Comparison of ENCODE assay signal across 18 cellular contexts in the genomic region with DNA sequence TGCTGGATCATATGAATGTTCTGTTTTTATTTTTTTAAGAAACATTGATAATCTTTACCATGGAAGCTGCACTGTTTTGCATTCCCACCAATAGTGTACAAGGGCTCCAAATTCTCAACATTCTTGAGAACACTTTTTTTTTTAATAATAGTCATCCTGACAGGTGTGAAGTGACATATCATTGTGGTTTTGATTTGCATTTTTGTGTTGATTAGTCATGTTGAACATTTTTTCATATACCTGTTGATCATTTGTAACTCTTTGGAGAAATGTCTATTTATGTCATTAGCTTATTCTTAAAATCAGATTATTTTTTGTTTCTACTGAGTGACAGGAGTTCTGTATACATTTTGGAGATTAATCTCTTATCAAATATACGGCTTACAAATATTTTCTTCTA.
DNase-seq lines count a peak whose midpoint lies in the region; ATAC-seq and TF ChIP-seq lines count a peak whose summit lies in the region.
"Had no signal": no experiment of that assay in that cellular context is flagged by ENCODE, and none has a peak within 500 bp of the region (broad histone marks: within the 10 kb centered on the region; RNA-seq: fewer than 3 reads in every experiment).

No MANE protein-coding gene starts in this region.

- H3K4me3 ChIP-seq in epithelial cell of esophagus (ENCODE audit: low read length), result no peak overlapping the region
- no peak overlapping the region for H3K4me3 ChIP-seq in GM23248
- H3K4me3 ChIP-seq: colonic mucosa, SJSA1 had no signal

- H3F3A ChIP-seq in GM23248 (ENCODE audit: insufficient read depth), result no peaks in the 10 kb centered on the region

- no peaks in the 10 kb centered on the region for H3K9me3 ChIP-seq in GM23248 (ENCODE audit: low read depth)
- H3K9me3 ChIP-seq: colonic mucosa, SJSA1 had no signal

- WGBS in GM23248 (ENCODE audit: low coverage in 1 of 2, low lambda C conversion rate in 2 of 2, missing lambda C conversion rate in 2 of 2), 2 experiments, result 0 to 19% methylated on average over 1 of the region's 1 CpG

- no peaks in the 10 kb centered on the region for H3K79me2 ChIP-seq in GM23248 (ENCODE audit: insufficient read depth)

- no peaks in the 10 kb centered on the region for H3K36me3 ChIP-seq in GM23248 (ENCODE audit: low read depth)
- H3K36me3 ChIP-seq: colonic mucosa, SJSA1 had no signal

- H4K20me1 ChIP-seq in GM23248 (ENCODE audit: insufficient read depth), result no peaks in the 10 kb centered on the region

- ATAC-seq in GM18517 (IDR thresholded peaks at IDR 0.05; ENCODE audit: unreplicated experiment), result peak; percentile 63
- ATAC-seq in GM21390 (IDR thresholded peaks at IDR 0.05; ENCODE audit: unreplicated experiment), result peak; percentile 50
- ATAC-seq in HG03159 (IDR thresholded peaks at IDR 0.05; ENCODE audit: unreplicated experiment), result peak; percentile 60
- ATAC-seq in GM21825 (IDR thresholded peaks at IDR 0.05; ENCODE audit: unreplicated experiment), result no peak

- in situ Hi-C loops in GM23248 (cut with MboI), result no loop called here

- H3K27ac ChIP-seq in GM23248, result no peak overlapping the region
- H3K27ac ChIP-seq: colonic mucosa, SJSA1 had no signal

- no peak overlapping the region for H3K9ac ChIP-seq in GM23248

- H3K9me2 ChIP-seq in GM23248 (ENCODE audit: insufficient read depth), result no peaks in the 10 kb centered on the region

- H3K4me2 ChIP-seq in GM23248 (ENCODE audit: unreplicated experiment), result no peak overlapping the region

- H3K27me3 ChIP-seq in GM23248 (replicated peaks; ENCODE audit: insufficient read depth), result no peaks in the 10 kb centered on the region
- H3K27me3 ChIP-seq: colonic mucosa, SJSA1 had no signal

- TF ChIP-seq CTCF in epithelial cell of esophagus (IDR thresholded peaks at IDR 0.05; ENCODE audit: insufficient read depth, low read depth, low read length, missing control alignments), result no peak

- DNase-seq in epithelial cell of esophagus (ENCODE audit: low read depth) (peak; percentile 24), 8988T (no peak), GM23248 (no peak)
- no peak for DNase-seq in activated CD8-positive, alpha-beta memory T cell treated with anti-CD3 and anti-CD28 coated beads, Interleukin-2, amount 50 U/mL, for 4 hours
- DNase-seq: activated CD4-positive, alpha-beta T cell treated with anti-CD3 and anti-CD28 coated beads for 48 hours; activated naive CD4-positive, alpha-beta T cell treated with anti-CD3 and anti-CD28 coated beads, Interleukin-2, amount 10 ng/mL, durations not matched to agents 7 days and 5 days; Calu3; colonic mucosa; foreskin melanocyte; NCI-H1694; NCI-H446 treated with DMSO at 0.1 percent for 48 hours; stimulated activated CD4-positive, alpha-beta T cell treated with anti-CD3 and anti-CD28 coated beads, Interleukin-4, amount 100 ng/mL, for 1 hour; T-helper 9 cell had no signal

- H2AFZ ChIP-seq in GM23248, result no peak overlapping the region

- H3K4me1 ChIP-seq in GM23248 (ENCODE audit: insufficient read depth), result no peaks in the 10 kb centered on the region
- H3K4me1 ChIP-seq: colonic mucosa, SJSA1 had no signal
